ENCODE assay signal across 1 cellular context in genomic region chr18:48488388-48488850, GRCh38.
TF ChIP-seq lines count a peak whose summit lies in the region.

No MANE protein-coding gene starts in this region.

TF ChIP-seq in HCT116, 20 proteins besides CTCF, POLR2A, EP300 and RAD21 (continued from another document):
- TF ChIP-seq REST (IDR thresholded peaks at IDR 0.05; ENCODE audit: low read depth) (no peak), ZNF274 (IDR thresholded peaks at IDR 0.05; ENCODE audit: low read depth, low read length) (no peak), SRF (IDR thresholded peaks at IDR 0.05; ENCODE audit: low read depth) (no peak), POLR2AphosphoS5 (IDR thresholded peaks at IDR 0.05; ENCODE audit: low read depth, low read length) (peak; percentile 43; the same call in 1 of the 2 replicates), MAX (IDR thresholded peaks at IDR 0.05) (no peak), SP1 (IDR thresholded peaks at IDR 0.05; ENCODE audit: low read depth) (0 out of 2 replicates have a peak, but pooled peaks have one; percentile 41), JUND (IDR thresholded peaks at IDR 0.05) (peak; percentile 75), ATF3 (IDR thresholded peaks at IDR 0.05) (0 out of 2 replicates have a peak, but pooled peaks have one; percentile 8), CBX3 (IDR thresholded peaks at IDR 0.05; ENCODE audit: low read depth) (peak; percentile 50; the same call in 1 of the 2 replicates), EZH2 (IDR thresholded peaks at IDR 0.05) (no peak), EGR1 (IDR thresholded peaks at IDR 0.05; ENCODE audit: low read depth) (no peak), YY1 (IDR thresholded peaks at IDR 0.05; ENCODE audit: extremely low read depth, insufficient replicate concordance, low read depth, low read length) (no peak), CEBPB (IDR thresholded peaks at IDR 0.05; ENCODE audit: low read depth) (no peak), EZH2phosphoT487 (IDR thresholded peaks at IDR 0.05; ENCODE audit: borderline replicate concordance) (no peak), TCF7L2 (IDR thresholded peaks at IDR 0.05; ENCODE audit: borderline replicate concordance, extremely low read depth, insufficient read depth, insufficient read length) (peak; percentile 43)
